ENCODE assay signal across 10 cellular contexts in genomic region chr6:33590531-33591198, GRCh38. TPM values are rescaled to one million over a fixed set of nuclear protein-coding genes. Genes with fewer than 3 reads are reported as not detected.
DNase-seq lines count a peak whose midpoint lies in the region; ATAC-seq and TF ChIP-seq lines count a peak whose summit lies in the region.
"Had no signal": no experiment of that assay in that cellular context is flagged by ENCODE, and none has a peak within 500 bp of the region (broad histone marks: within the 10 kb centered on the region; RNA-seq: fewer than 3 reads in every experiment).

No MANE protein-coding gene starts in this region.

- H3K9ac ChIP-seq in endodermal cell (ENCODE audit: extremely low read depth, low read length, poor library complexity, severe bottlenecking), result no peak overlapping the region

- peak overlapping the region; percentile 91 for H3K27ac Mint-ChIP-seq in endodermal cell
- no peak overlapping the region for H3K27ac Mint-ChIP-seq in T-helper 2 cell treated with Interferon-gamma antibody and Interleukin-4, amounts not matched to agents 5 μg/mL and 100 μg/mL, for 36 hours

- peaks cover 23% of the 10 kb centered on the region for H3K4me1 Mint-ChIP-seq in endodermal cell
- peaks cover 16% of the 10 kb centered on the region for H3K4me1 Mint-ChIP-seq in T-helper 2 cell treated with Interferon-gamma antibody and Interleukin-4, amounts not matched to agents 5 μg/mL and 100 μg/mL, for 36 hours (ENCODE audit: low read depth)

- WGBS in endodermal cell (ENCODE audit: insufficient coverage in 1 of 2, insufficient read length in 1 of 2), 2 experiments, result 78 to 80% methylated on average over 9 to 15 of the region's 15 CpGs

- H3K27me3 Mint-ChIP-seq in endodermal cell (ENCODE audit: insufficient read depth), result peaks cover 17% of the 10 kb centered on the region
- peaks cover 3% of the 10 kb centered on the region for H3K27me3 Mint-ChIP-seq in T-helper 2 cell treated with Interferon-gamma antibody and Interleukin-4, amounts not matched to agents 5 μg/mL and 100 μg/mL, for 36 hours (ENCODE audit: low read depth)

- peak overlapping the region; percentile 18 for H3K4me3 Mint-ChIP-seq in endodermal cell
- no peak overlapping the region for H3K4me3 Mint-ChIP-seq in T-helper 2 cell treated with Interferon-gamma antibody and Interleukin-4, amounts not matched to agents 5 μg/mL and 100 μg/mL, for 36 hours

- H3K36me3 ChIP-seq in endodermal cell (ENCODE audit: control insufficient read depth, insufficient read depth, low read length) (no peaks in the 10 kb centered on the region), muscle layer of duodenum (ENCODE audit: control insufficient read depth in 1 of 2, insufficient read depth in 2 of 2, low read length in 2 of 2) (no peaks in the 10 kb centered on the region)

- peaks cover 8% of the 10 kb centered on the region for H3K27me3 ChIP-seq in endodermal cell (ENCODE audit: control insufficient read depth, insufficient read depth, low read length, poor library complexity, severe bottlenecking)
- H3K27me3 ChIP-seq in muscle layer of duodenum (ENCODE audit: low read depth, low read length), result no peaks in the 10 kb centered on the region

- no peak overlapping the region for H3K27ac ChIP-seq in endodermal cell (ENCODE audit: low read depth, low read length)
- H3K27ac ChIP-seq in muscle layer of duodenum (ENCODE audit: low read length), result peak overlapping the region; percentile 78
- H3K27ac ChIP-seq: C4-2B had no signal

- ATAC-seq in HG03196 (IDR thresholded peaks at IDR 0.05; ENCODE audit: unreplicated experiment) (no peak), GM18511 (IDR thresholded peaks at IDR 0.05; ENCODE audit: unreplicated experiment) (no peak)

- no peak overlapping the region for H3K4me3 ChIP-seq in AG10803 (ENCODE audit: low read length)
- no peak overlapping the region for H3K4me3 ChIP-seq in endodermal cell (ENCODE audit: low read length)
- no peak overlapping the region for H3K4me3 ChIP-seq in muscle layer of duodenum (ENCODE audit: low read depth in 1 of 2, low read length in 2 of 2)

- H3K9me3 Mint-ChIP-seq in endodermal cell, result no peaks in the 10 kb centered on the region
- no peaks in the 10 kb centered on the region for H3K9me3 Mint-ChIP-seq in T-helper 2 cell treated with Interferon-gamma antibody and Interleukin-4, amounts not matched to agents 5 μg/mL and 100 μg/mL, for 36 hours

- H3K36me3 Mint-ChIP-seq in endodermal cell (ENCODE audit: low read depth), result no peaks in the 10 kb centered on the region
- no peaks in the 10 kb centered on the region for H3K36me3 Mint-ChIP-seq in T-helper 2 cell treated with Interferon-gamma antibody and Interleukin-4, amounts not matched to agents 5 μg/mL and 100 μg/mL, for 36 hours (ENCODE audit: low read depth)

- 0 out of 2 replicates have a peak, but pooled peaks have one; percentile 15 for TF ChIP-seq CTCF in AG10803 (conservative IDR thresholded peaks at IDR 0.05; ENCODE audit: low read length)
- no peak for TF ChIP-seq CTCF in endodermal cell (conservative IDR thresholded peaks at IDR 0.05)

- H3K4me1 ChIP-seq in endodermal cell (ENCODE audit: control insufficient read depth, insufficient read depth, low read length) (peaks cover 12% of the 10 kb centered on the region), muscle layer of duodenum (ENCODE audit: control insufficient read depth in 1 of 2, insufficient read depth in 2 of 2, low read length in 2 of 2) (peaks cover 4 to 16% of the 10 kb centered on the region in 2 donors)

- DNase-seq in AG10803 (ENCODE audit: low read depth) (peak; percentile 39), M059J (ENCODE audit: low read depth) (peak; percentile 42), endodermal cell (peak; percentile 85), NCI-H2029 treated with DMSO at 0.1 percent for 48 hours (lab: John Stamatoyannopoulos, UW) (no peak)
- DNase-seq in T-helper 2 cell treated with Interferon-gamma antibody and Interleukin-4, amounts not matched to agents 5 μg/mL and 100 μg/mL, for 36 hours (ENCODE audit: low spot score), result no peak
- DNase-seq: activated gamma-delta T cell treated with Interleukin-2 at 50 U/mL for 16 hours had no signal

- no peaks in the 10 kb centered on the region for H3K9me3 ChIP-seq in endodermal cell (ENCODE audit: control insufficient read depth, low read length)
- H3K9me3 ChIP-seq in muscle layer of duodenum (ENCODE audit: control insufficient read depth in 1 of 2, low read length in 2 of 2), result no peaks in the 10 kb centered on the region

RNA-seq across cellular contexts. Expression of gene BAK1, which starts 10.6 kb away (rescaled TPM):
- 34.0 and 43.7 TPM in 2 replicates for total RNA-seq in M059J (2014; rRNA removed; shearing (Covaris generic))
- 10 to 100 TPM; 39.9 to 41.2 TPM for total RNA-seq in endodermal cell
- 28.1 TPM for polyA plus RNA-seq in endodermal cell (2013, experiment 1 of 2)
- 27.8 TPM for polyA plus RNA-seq in endodermal cell (2013, experiment 2 of 2)

RNA-seq across cellular contexts. Expression of gene ITPR3, which starts 30.5 kb away (rescaled TPM):
- total RNA-seq in M059J (2014; rRNA removed; shearing (Covaris generic)), result 21.9 and 40.3 TPM in 2 replicates
- 10 to 100 TPM; 29.6 to 33.3 TPM for total RNA-seq in endodermal cell
- 6.0 TPM for polyA plus RNA-seq in endodermal cell (2013, experiment 1 of 2)
- 6.6 TPM for polyA plus RNA-seq in endodermal cell (2013, experiment 2 of 2)

Comparison
In these comparisons a context has a peak if more than half of its experiments do, and no peak if none do; other contexts are left out.
1. DNase-seq: peak in AG10803 (single experiment), M059J (single experiment) and endodermal cell (single experiment); none in NCI-H2029 treated with DMSO at 0.1 percent for 48 hours (single experiment) and T-helper 2 cell treated with Interferon-gamma antibody and Interleukin-4, amounts not matched to agents 5 μg/mL and 100 μg/mL, for 36 hours (single experiment).